10 cellular contexts compared by ENCODE assay signal in the genomic region with DNA sequence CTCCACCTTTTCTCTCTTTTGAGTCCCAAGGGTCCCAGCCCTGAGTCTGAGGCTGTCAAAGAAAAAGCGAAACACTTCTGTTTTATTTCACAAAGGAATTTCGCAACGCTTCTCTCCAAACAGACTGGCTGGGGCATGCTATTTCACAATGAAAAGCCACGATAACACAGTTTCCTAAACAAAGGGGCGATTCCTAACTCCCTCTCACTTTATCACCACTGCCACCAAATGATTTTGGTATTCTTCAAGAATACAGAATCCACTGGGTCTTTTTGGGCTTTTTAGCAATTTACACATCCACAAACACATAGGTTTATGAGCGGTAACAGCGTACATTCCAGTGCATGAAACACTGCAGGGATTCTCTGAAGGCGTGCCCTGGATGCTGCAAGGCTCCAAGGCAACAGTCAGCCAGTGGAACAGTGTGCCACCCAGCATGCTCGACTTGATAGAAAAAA.
DNase-seq lines count a peak whose midpoint lies in the region; ATAC-seq, FAIRE-seq and TF ChIP-seq lines count a peak whose summit lies in the region.
"Had no signal": no experiment of that assay in that cellular context is flagged by ENCODE, and none has a peak within 500 bp of the region (broad histone marks: within the 10 kb centered on the region; RNA-seq: fewer than 3 reads in every experiment).

No MANE protein-coding gene starts in this region.

- H3K9me3 ChIP-seq in SJSA1 (replicated peaks) (no peaks in the 10 kb centered on the region), pancreas (no peaks in the 10 kb centered on the region)
- no peaks in the 10 kb centered on the region for H3K9me3 ChIP-seq in CD4-positive, alpha-beta memory T cell (ENCODE audit: control insufficient read depth in 1 of 2, low read length in 2 of 2)
- H3K9me3 ChIP-seq: Peyer's patch had no signal

- FAIRE-seq in pancreas (lab: Jason Lieb, UNC) = no peak

- DNase-seq in EL (peak; percentile 24), SJSA1 (ENCODE audit: low read depth in 1 of 2, low spot score in 2 of 2) (peak in 1 of 2 experiments; percentile 42), foreskin fibroblast (peak; percentile 33 to 70), pancreas (peak in 1 of 6 donors; percentile 25), ACHN (no peak)
- DNase-seq in CD4-positive, alpha-beta memory T cell = no peak
- no peak for DNase-seq in naive thymus-derived CD8-positive, alpha-beta T cell
- DNase-seq: Peyer's patch; stimulated activated CD4-positive, alpha-beta T cell treated with anti-CD3 and anti-CD28 coated beads, Interleukin-4, amount 100 ng/mL, for 1 hour had no signal

- H3K36me3 ChIP-seq in SJSA1 (no peaks in the 10 kb centered on the region), pancreas (no peaks in the 10 kb centered on the region)
- H3K36me3 ChIP-seq in CD4-positive, alpha-beta memory T cell (ENCODE audit: insufficient read depth, low read length) = no peaks in the 10 kb centered on the region
- H3K36me3 ChIP-seq: Peyer's patch had no signal

- H3K27ac Mint-ChIP-seq in CD4-positive, alpha-beta memory T cell = no peak overlapping the region
- no peak overlapping the region for H3K27ac Mint-ChIP-seq in naive thymus-derived CD8-positive, alpha-beta T cell

- in situ Hi-C loops in ACHN (cut with HindIII; ENCODE audit: low pct_ligation_motif_present, low pct_unique_long_range_greater_than_20kb, low sequenced_read_pairs) = no loop called here

- CTCF ChIA-PET in CD4-positive, alpha-beta memory T cell (lab: Charles Lee; ENCODE audit: partially characterized antibody) = no interaction called here

- TF ChIP-seq CTCF in foreskin fibroblast (IDR thresholded peaks at IDR 0.05; ENCODE audit: low read depth, low read length) (no peak), pancreas (IDR thresholded peaks at IDR 0.05) (no peak)

- peaks cover 32% of the 10 kb centered on the region for H3K4me1 ChIP-seq in SJSA1 (replicated peaks)
- peaks cover 22 to 36% (median 35%) of the 10 kb centered on the region in 3 donors for H3K4me1 ChIP-seq in pancreas
- H3K4me1 ChIP-seq in CD4-positive, alpha-beta memory T cell (ENCODE audit: insufficient read depth, low read length) = no peaks in the 10 kb centered on the region

- no peaks in the 10 kb centered on the region for H3K36me3 Mint-ChIP-seq in CD4-positive, alpha-beta memory T cell
- H3K36me3 Mint-ChIP-seq in naive thymus-derived CD8-positive, alpha-beta T cell = no peaks in the 10 kb centered on the region

- ATAC-seq in pancreas = peak; percentile 53 to 73 (median 66)
- no peak for ATAC-seq in GM18498 (IDR thresholded peaks at IDR 0.05; ENCODE audit: unreplicated experiment)
- no peak for ATAC-seq in naive thymus-derived CD8-positive, alpha-beta T cell

- no peaks in the 10 kb centered on the region for H3K27me3 Mint-ChIP-seq in CD4-positive, alpha-beta memory T cell
- no peaks in the 10 kb centered on the region for H3K27me3 Mint-ChIP-seq in naive thymus-derived CD8-positive, alpha-beta T cell

- WGBS in pancreas, 2 donors = 25 to 32% methylated on average over 9 of the region's 9 CpGs

- H3K4me1 Mint-ChIP-seq in CD4-positive, alpha-beta memory T cell = no peaks in the 10 kb centered on the region
- H3K4me1 Mint-ChIP-seq in naive thymus-derived CD8-positive, alpha-beta T cell = peaks cover 0 to 52% (median 0%) of the 10 kb centered on the region in 4 donors

- H3K9me3 Mint-ChIP-seq in CD4-positive, alpha-beta memory T cell = no peaks in the 10 kb centered on the region
- peaks cover 0 to 1% (median 0%) of the 10 kb centered on the region in 9 donors for H3K9me3 Mint-ChIP-seq in naive thymus-derived CD8-positive, alpha-beta T cell

- H3K27ac ChIP-seq in SJSA1 (0 out of 2 replicates have a peak overlapping the region, but pooled peaks have one; percentile 4), pancreas (peak overlapping the region in 2 of 4 donors; percentile 6 to 9)
- H3K27ac ChIP-seq in CD4-positive, alpha-beta memory T cell (ENCODE audit: low read depth, low read length) = no peak overlapping the region

- intact Hi-C loops in pancreas (cut with DNase I) = no loop called here
- intact Hi-C loops in CD4-positive, alpha-beta memory T cell (cut with micrococcal nuclease) = no loop called here

- no peak overlapping the region for H3K4me3 Mint-ChIP-seq in CD4-positive, alpha-beta memory T cell
- H3K4me3 Mint-ChIP-seq in naive thymus-derived CD8-positive, alpha-beta T cell = peak overlapping the region in 1 of 10 donors; percentile 39

- POLR2A ChIA-PET in CD4-positive, alpha-beta memory T cell (lab: Charles Lee; ENCODE audit: partially characterized antibody) = no interaction called here
- POLR2A ChIA-PET in naive thymus-derived CD8-positive, alpha-beta T cell (lab: Charles Lee) = no interaction called here

- H3K4me3 ChIP-seq in SJSA1 = peak overlapping the region; percentile 15
- peak overlapping the region; percentile 6 to 39 for H3K4me3 ChIP-seq in foreskin fibroblast (ENCODE audit: low read depth in 1 of 2, low read length in 2 of 2)
- H3K4me3 ChIP-seq in pancreas = no peak overlapping the region
- no peak overlapping the region for H3K4me3 ChIP-seq in CD4-positive, alpha-beta memory T cell (ENCODE audit: low read length in 2 of 2)
- H3K4me3 ChIP-seq: Peyer's patch had no signal

- no peaks in the 10 kb centered on the region for H3K27me3 ChIP-seq in SJSA1 (replicated peaks)
- no peaks in the 10 kb centered on the region for H3K27me3 ChIP-seq in pancreas
- no peaks in the 10 kb centered on the region for H3K27me3 ChIP-seq in CD4-positive, alpha-beta memory T cell (ENCODE audit: insufficient read depth, low read length)
- H3K27me3 ChIP-seq: Peyer's patch had no signal

Comparison
In these comparisons a context has a peak if more than half of its experiments do, and no peak if none do; other contexts are left out.
1. DNase-seq: peak in EL (single experiment) and foreskin fibroblast (2 of 2); none in CD4-positive, alpha-beta memory T cell (0 of 5), naive thymus-derived CD8-positive, alpha-beta T cell (0 of 10) and ACHN (single experiment).
2. H3K4me3 ChIP-seq: peak in SJSA1 (single experiment) and foreskin fibroblast (2 of 2); none in pancreas (0 of 4) and CD4-positive, alpha-beta memory T cell (0 of 2).
3. ATAC-seq: peak in pancreas (4 of 4); none in GM18498 (single experiment) and naive thymus-derived CD8-positive, alpha-beta T cell (0 of 2).